In genomic region chrX:71326394-71326793, GRCh38 we compare ENCODE assay signal across 36 cellular contexts.
"Had no signal": no experiment of that assay in that cellular context is flagged by ENCODE, and none has a peak within 500 bp of the region (broad histone marks: within the 10 kb centered on the region; RNA-seq: fewer than 3 reads in every experiment).

No MANE protein-coding gene starts in this region.

- H3K27me3 ChIP-seq: MG63 had no signal

- DNase-seq: Karpas-422, Kasumi-1, MG63, MM.1S, MV-4-11, NCI-H1048, NCI-H1092, NCI-H1092 treated with DMSO at 0.1 percent for 48 hours, NCI-H1105, NCI-H1105 treated with DMSO at 0.1 percent for 48 hours, NCI-H1417, NCI-H1417 treated with DMSO at 0.1 percent for 48 hours, NCI-H1436, NCI-H1436 treated with DMSO at 0.1 percent for 48 hours, NCI-H146, NCI-H1694, NCI-H1694 treated with DMSO at 0.1 percent for 48 hours, NCI-H187, NCI-H187 treated with DMSO at 0.1 percent for 48 hours, NCI-H1930, NCI-H2029, NCI-H2029 treated with DMSO at 0.1 percent for 48 hours, NCI-H2081, NCI-H2081 treated with DMSO at 0.1 percent for 48 hours, NCI-H2107, NCI-H2171, NCI-H2171 treated with DMSO at 0.1 percent for 48 hours, NCI-H2227 treated with DMSO at 0.1 percent for 48 hours, NCI-H226, NCI-H345, NCI-H446, NCI-H446 treated with DMSO at 0.1 percent for 48 hours, NCI-H510A, NCI-H510A treated with DMSO at 0.1 percent for 48 hours, NCI-H524, NCI-H524 treated with DMSO at 0.1 percent for 48 hours had no signal

- H3K4me3 ChIP-seq: MG63 had no signal

- H3K9me3 ChIP-seq: MG63 had no signal

- H3K36me3 ChIP-seq: MG63 had no signal
